21 cellular contexts compared by ENCODE assay signal in genomic region chr12:51005671-51006070, GRCh38. TPM values are rescaled to one million over a fixed set of nuclear protein-coding genes. Genes with fewer than 3 reads are reported as not detected.
DNase-seq lines count a peak whose midpoint lies in the region; ATAC-seq and TF ChIP-seq lines count a peak whose summit lies in the region.
"Had no signal": no experiment of that assay in that cellular context is flagged by ENCODE, and none has a peak within 500 bp of the region (broad histone marks: within the 10 kb centered on the region; RNA-seq: fewer than 3 reads in every experiment).

No MANE protein-coding gene starts in this region.

- 0 out of 2 replicates have a peak overlapping the region, but pooled peaks have one; percentile 21 for H3K9ac ChIP-seq in iPS-20b (ENCODE audit: low read depth, low read length)

- no peak for TF ChIP-seq CTCF in LNCaP clone FGC (IDR thresholded peaks at IDR 0.05; ENCODE audit: control insufficient read depth, extremely low read depth, insufficient read depth)
- TF ChIP-seq CTCF in prostate gland (IDR thresholded peaks at IDR 0.05) = no peak

- peaks cover 44% of the 10 kb centered on the region for H3K36me3 ChIP-seq in iPS-20b (ENCODE audit: insufficient read depth, low read depth, low read length)
- H3K36me3 ChIP-seq in prostate gland = no peaks in the 10 kb centered on the region

- intact Hi-C loops in prostate gland (cut with DNase I) = no loop called here

- H3K4me1 ChIP-seq in iPS-20b (ENCODE audit: insufficient read depth, low read length) (peaks cover 11% of the 10 kb centered on the region; the same call in 1 of the 2 replicates), prostate gland (replicated peaks) (peaks cover 5% of the 10 kb centered on the region)

- H3K27ac ChIP-seq in iPS-20b (ENCODE audit: low read length) = no peak overlapping the region
- H3K27ac ChIP-seq in prostate gland = peak overlapping the region; percentile 20 to 65

- no peaks in the 10 kb centered on the region for H3K27me3 ChIP-seq in iPS-20b (ENCODE audit: insufficient read depth, low read length)
- no peaks in the 10 kb centered on the region for H3K27me3 ChIP-seq in prostate gland (replicated peaks; ENCODE audit: insufficient read depth)

- ATAC-seq in SK-N-SH treated with all-trans-retinoic acid at 6 μM for 48 hours = no peak
- ATAC-seq: effector memory CD8-positive, alpha-beta T cell; GM12878; Panc1 had no signal

- H3K4me3 ChIP-seq in LNCaP clone FGC (ENCODE audit: low read depth, low read length) (no peak overlapping the region), iPS-20b (ENCODE audit: low read length) (no peak overlapping the region; the same call in 1 of the 2 replicates), prostate gland (no peak overlapping the region)
- H3K4me3 ChIP-seq: GM12878 had no signal

- TF ChIP-seq POLR2A in prostate gland (IDR thresholded peaks at IDR 0.05) = no peak

- WGBS in prostate gland = 49% methylated on average over 3 of the region's 3 CpGs

- H3K9me3 ChIP-seq in iPS-20b (ENCODE audit: insufficient read depth, low read depth, low read length) (no peaks in the 10 kb centered on the region), prostate gland (no peaks in the 10 kb centered on the region)

- DNase-seq in ELF-1 (ENCODE audit: low read depth, low spot score) (peak; percentile 89), LNCaP clone FGC (ENCODE audit: low read depth) (peak; percentile 87), prostate gland (ENCODE audit: low spot score) (peak; percentile 59), SKM-1 treated with dmso at 0.1 percent for 144 hours (lab: John Stamatoyannopoulos, UW; ENCODE audit: unreplicated experiment) (no peak), DMS 273 treated with DMSO at 0.1 percent for 48 hours (lab: John Stamatoyannopoulos, UW) (no peak)
- DNase-seq: activated naive CD4-positive, alpha-beta T cell treated with anti-CD3 and anti-CD28 coated beads, Interleukin-2, amount 50 U/mL, for 16 hours; CD4-positive, alpha-beta T cell; central memory CD4-positive, alpha-beta T cell; effector memory CD8-positive, alpha-beta T cell; foreskin fibroblast; NCI-H1694 treated with DMSO at 0.1 percent for 48 hours; NCI-H69; occipital lobe; small intestine; stimulated activated naive CD4-positive, alpha-beta T cell treated with Interleukin-2 at 50 U/mL for 16 hours had no signal

TF ChIP-seq in SK-N-SH treated with all-trans-retinoic acid at 6 μM for 48 hours, 23 proteins besides CTCF, POLR2A, EP300 and RAD21:
- TF ChIP-seq CREB5 (CRISPR knock-in tag; IDR thresholded peaks at IDR 0.05; ENCODE audit: low read depth) (no peak), TOX (CRISPR knock-in tag; IDR thresholded peaks at IDR 0.05; ENCODE audit: borderline replicate concordance) (no peak), ARNTL (CRISPR knock-in tag; IDR thresholded peaks at IDR 0.05; ENCODE audit: borderline replicate concordance, low read depth) (no peak), ZNF70 (CRISPR knock-in tag; IDR thresholded peaks at IDR 0.05) (no peak), PATZ1 (CRISPR knock-in tag; IDR thresholded peaks at IDR 0.05; ENCODE audit: borderline replicate concordance) (no peak), SNAI2 (CRISPR knock-in tag; IDR thresholded peaks at IDR 0.05) (no peak), GLIS3 (CRISPR knock-in tag; IDR thresholded peaks at IDR 0.05) (no peak), ZNF565 (CRISPR knock-in tag; conservative IDR thresholded peaks at IDR 0.05; ENCODE audit: low read depth) (no peak), ESRRG (CRISPR knock-in tag; IDR thresholded peaks at IDR 0.05) (no peak), ISL1 (CRISPR knock-in tag; IDR thresholded peaks at IDR 0.05) (no peak), OSR1 (CRISPR knock-in tag; IDR thresholded peaks at IDR 0.05) (no peak)

RNA-seq across cellular contexts. Expression of gene SLC11A2, which starts 20.5 kb away (rescaled TPM):
- total RNA-seq in prostate gland = 10 to 100 TPM; 61.8 to 64.5 TPM

RNA-seq across cellular contexts. Expression of gene LETMD1, which starts 42.5 kb away (rescaled TPM):
- total RNA-seq in prostate gland = 10 to 100 TPM; 63.3 to 63.6 TPM

RNA-seq across cellular contexts. Expression of gene HIGD1C, which starts 53.3 kb away (rescaled TPM):
- total RNA-seq in prostate gland = not detected
- total RNA-seq: CD4-positive, alpha-beta T cell; GM12878; mesenteric fat pad; occipital lobe; T-helper 1 cell treated with Interleukin-12 subunit alpha and Interleukin-12 subunit beta and Interleukin-4 antibody, amounts not matched to agents 30 ng/mL and 1 ng/mL, for 36 hours had no signal

Comparison
In these comparisons a context has a peak if more than half of its experiments do, and no peak if none do; other contexts are left out.
1. DNase-seq: peak in ELF-1 (single experiment), LNCaP clone FGC (single experiment) and prostate gland (single experiment); none in SKM-1 treated with dmso at 0.1 percent for 144 hours (single experiment) and DMS 273 treated with DMSO at 0.1 percent for 48 hours (single experiment).